1 cellular context compared by ENCODE assay signal in the genomic region with DNA sequence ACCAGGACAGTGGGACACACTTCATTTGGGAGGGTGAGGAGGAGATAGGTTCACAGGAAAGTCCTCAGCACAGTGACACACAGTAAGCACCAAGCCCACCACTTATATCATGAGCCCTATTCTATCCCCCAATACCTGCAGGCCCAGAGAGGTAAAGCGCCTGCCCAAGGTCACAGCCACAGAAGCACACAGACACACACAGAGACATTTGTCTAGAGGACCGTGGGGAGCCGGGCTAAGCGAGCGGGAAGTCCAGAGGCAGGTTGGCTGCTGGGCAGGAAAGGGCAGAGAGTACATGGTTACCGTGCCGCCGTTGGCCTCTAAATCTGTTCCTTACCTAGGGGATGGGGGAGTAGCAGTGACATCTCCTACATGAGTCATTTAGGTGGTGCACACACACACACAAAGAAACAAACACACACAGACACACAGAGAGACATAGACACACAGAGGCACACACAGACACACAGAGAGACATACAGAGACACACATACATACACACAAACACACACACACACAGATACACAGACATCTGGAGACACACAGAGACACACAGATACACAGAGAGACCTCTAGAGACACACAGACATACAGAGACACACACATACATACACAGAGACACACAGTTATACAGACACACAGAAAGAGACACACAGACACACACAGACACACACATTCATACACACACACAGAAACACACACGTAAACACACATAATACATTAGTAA.
TF ChIP-seq lines count a peak whose summit lies in the region.

No MANE protein-coding gene starts in this region.

TF ChIP-seq in IMR-90, 13 proteins besides CTCF, POLR2A, EP300 and RAD21 (continued from another document):
- TF ChIP-seq, protein P1, sequence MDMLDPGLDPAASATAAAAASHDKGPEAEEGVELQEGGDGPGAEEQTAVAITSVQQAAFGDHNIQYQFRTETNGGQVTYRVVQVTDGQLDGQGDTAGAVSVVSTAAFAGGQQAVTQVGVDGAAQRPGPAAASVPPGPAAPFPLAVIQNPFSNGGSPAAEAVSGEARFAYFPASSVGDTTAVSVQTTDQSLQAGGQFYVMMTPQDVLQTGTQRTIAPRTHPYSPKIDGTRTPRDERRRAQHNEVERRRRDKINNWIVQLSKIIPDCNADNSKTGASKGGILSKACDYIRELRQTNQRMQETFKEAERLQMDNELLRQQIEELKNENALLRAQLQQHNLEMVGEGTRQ (IDR thresholded peaks at IDR 0.05; ENCODE audit: low read depth, low read length): no peak
- no peak for TF ChIP-seq FOS (IDR thresholded peaks at IDR 0.05; ENCODE audit: low read depth, low read length)
- TF ChIP-seq MAZ (IDR thresholded peaks at IDR 0.05; ENCODE audit: borderline replicate concordance, low read depth, low read length): no peak
- TF ChIP-seq, protein P2, sequence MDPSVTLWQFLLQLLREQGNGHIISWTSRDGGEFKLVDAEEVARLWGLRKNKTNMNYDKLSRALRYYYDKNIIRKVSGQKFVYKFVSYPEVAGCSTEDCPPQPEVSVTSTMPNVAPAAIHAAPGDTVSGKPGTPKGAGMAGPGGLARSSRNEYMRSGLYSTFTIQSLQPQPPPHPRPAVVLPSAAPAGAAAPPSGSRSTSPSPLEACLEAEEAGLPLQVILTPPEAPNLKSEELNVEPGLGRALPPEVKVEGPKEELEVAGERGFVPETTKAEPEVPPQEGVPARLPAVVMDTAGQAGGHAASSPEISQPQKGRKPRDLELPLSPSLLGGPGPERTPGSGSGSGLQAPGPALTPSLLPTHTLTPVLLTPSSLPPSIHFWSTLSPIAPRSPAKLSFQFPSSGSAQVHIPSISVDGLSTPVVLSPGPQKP (IDR thresholded peaks at IDR 0.05; ENCODE audit: borderline replicate concordance, low read depth, low read length): no peak
- no peak for TF ChIP-seq CEBPB (IDR thresholded peaks at IDR 0.05; ENCODE audit: low read depth, low read length)
